In genomic region chr2:182744490-182744889, GRCh38 we compare ENCODE assay signal across 24 cellular contexts. TPM values are rescaled to one million over a fixed set of nuclear protein-coding genes. Genes with fewer than 3 reads are reported as not detected.
DNase-seq lines count a peak whose midpoint lies in the region; ATAC-seq and TF ChIP-seq lines count a peak whose summit lies in the region.
"Had no signal": no experiment of that assay in that cellular context is flagged by ENCODE, and none has a peak within 500 bp of the region (broad histone marks: within the 10 kb centered on the region; RNA-seq: fewer than 3 reads in every experiment).

No MANE protein-coding gene starts in this region.

- DNase-seq in endothelial cell (ENCODE audit: low spot score) = no peak
- DNase-seq in fibroblast of villous mesenchyme (ENCODE audit: low read depth) = peak; percentile 57
- no peak for DNase-seq in OCI-M2 (lab: John Stamatoyannopoulos, UW; ENCODE audit: unreplicated experiment)
- DNase-seq in activated CD4-positive, alpha-beta memory T cell treated with anti-CD3 and anti-CD28 coated beads, Interleukin-2, amount 10 ng/mL, durations not matched to agents 7 days and 5 days = no peak
- DNase-seq: CD8-positive, alpha-beta memory T cell; DMS153; H9; MM.1S; NCI-H1417; NCI-H1694; NCI-H2029 treated with DMSO at 0.1 percent for 48 hours; NCI-H446 treated with DMSO at 0.1 percent for 48 hours; NCI-H526; NCI-H82; SHP77 had no signal

- POLR2A ChIA-PET in activated CD4-positive, alpha-beta memory T cell treated with anti-CD3 and anti-CD28 coated beads, Interleukin-2, amount 10 ng/mL, durations not matched to agents 7 days and 5 days (lab: Charles Lee) = no interaction called here

- no peak for TF ChIP-seq CTCF in VCaP (conservative IDR thresholded peaks at IDR 0.05)
- TF ChIP-seq CTCF in endothelial cell (IDR thresholded peaks at IDR 0.05; ENCODE audit: unreplicated experiment) = no peak
- TF ChIP-seq CTCF in fibroblast of villous mesenchyme (IDR thresholded peaks at IDR 0.05; ENCODE audit: insufficient read depth, low read depth, low read length) = no peak

- CTCF ChIA-PET in activated CD4-positive, alpha-beta memory T cell treated with anti-CD3 and anti-CD28 coated beads, Interleukin-2, amount 10 ng/mL, durations not matched to agents 7 days and 5 days (lab: Charles Lee) = no interaction called here

- H3K27ac ChIP-seq in VCaP = peak overlapping the region; percentile 53
- H3K27ac ChIP-seq: C4-2B, KMS-11, RWPE1 had no signal

- ATAC-seq in HG02973 (IDR thresholded peaks at IDR 0.05; ENCODE audit: unreplicated experiment) (no peak), HG03378 (IDR thresholded peaks at IDR 0.05; ENCODE audit: unreplicated experiment) (no peak)
- ATAC-seq: GM23338 had no signal

- H3K27ac Mint-ChIP-seq in endothelial cell (ENCODE audit: unreplicated experiment) = no peak overlapping the region
- no peak overlapping the region for H3K27ac Mint-ChIP-seq in activated CD4-positive, alpha-beta memory T cell treated with anti-CD3 and anti-CD28 coated beads, Interleukin-2, amount 10 ng/mL, durations not matched to agents 7 days and 5 days
- H3K27ac Mint-ChIP-seq: B cell; CD8-positive, alpha-beta memory T cell; GM23338; H9; IgD-negative memory B cell had no signal

- no peak overlapping the region for H3K4me3 ChIP-seq in fibroblast of villous mesenchyme (ENCODE audit: low read depth, low read length)
- H3K4me3 ChIP-seq: GM23338 had no signal

- no peaks in the 10 kb centered on the region for H3K9me3 Mint-ChIP-seq in endothelial cell (ENCODE audit: unreplicated experiment)
- H3K9me3 Mint-ChIP-seq in activated CD4-positive, alpha-beta memory T cell treated with anti-CD3 and anti-CD28 coated beads, Interleukin-2, amount 10 ng/mL, durations not matched to agents 7 days and 5 days = no peaks in the 10 kb centered on the region

- H3K27me3 Mint-ChIP-seq in endothelial cell (ENCODE audit: unreplicated experiment) = no peaks in the 10 kb centered on the region
- no peaks in the 10 kb centered on the region for H3K27me3 Mint-ChIP-seq in activated CD4-positive, alpha-beta memory T cell treated with anti-CD3 and anti-CD28 coated beads, Interleukin-2, amount 10 ng/mL, durations not matched to agents 7 days and 5 days
- H3K27me3 Mint-ChIP-seq: B cell; CD8-positive, alpha-beta memory T cell; IgD-negative memory B cell had no signal

- peak overlapping the region; percentile 45 for H3K4me3 Mint-ChIP-seq in endothelial cell (ENCODE audit: unreplicated experiment)
- H3K4me3 Mint-ChIP-seq in activated CD4-positive, alpha-beta memory T cell treated with anti-CD3 and anti-CD28 coated beads, Interleukin-2, amount 10 ng/mL, durations not matched to agents 7 days and 5 days = no peak overlapping the region
- H3K4me3 Mint-ChIP-seq: B cell; CD8-positive, alpha-beta memory T cell; GM23338; H9; IgD-negative memory B cell had no signal

- H3K36me3 Mint-ChIP-seq in endothelial cell (ENCODE audit: low read depth, unreplicated experiment) = peaks cover 43% of the 10 kb centered on the region
- H3K36me3 Mint-ChIP-seq in activated CD4-positive, alpha-beta memory T cell treated with anti-CD3 and anti-CD28 coated beads, Interleukin-2, amount 10 ng/mL, durations not matched to agents 7 days and 5 days (ENCODE audit: low read depth) = peaks cover 55% of the 10 kb centered on the region

- H3K4me1 Mint-ChIP-seq in endothelial cell (ENCODE audit: unreplicated experiment) = no peaks in the 10 kb centered on the region
- H3K4me1 Mint-ChIP-seq in activated CD4-positive, alpha-beta memory T cell treated with anti-CD3 and anti-CD28 coated beads, Interleukin-2, amount 10 ng/mL, durations not matched to agents 7 days and 5 days = peaks cover 8% of the 10 kb centered on the region
- H3K4me1 Mint-ChIP-seq: B cell, GM23338, H9 had no signal

RNA-seq across cellular contexts. Expression of gene DNAJC10, which starts 28.4 kb away (rescaled TPM):
- total RNA-seq in endothelial cell (ENCODE audit: unreplicated experiment) (158 TPM), fibroblast of villous mesenchyme (104 and 116 TPM in 2 replicates)
- total RNA-seq in activated CD4-positive, alpha-beta memory T cell treated with anti-CD3 and anti-CD28 coated beads, Interleukin-2, amount 10 ng/mL, durations not matched to agents 7 days and 5 days = 10 to 100 TPM; 50.2 to 56.8 TPM
